In genomic region chr10:5666324-5667220, GRCh38 we compare ENCODE assay signal across 1 cellular context.
TF ChIP-seq lines count a peak whose summit lies in the region.

ASB13 (minus strand) TSS chr10:5666595; CDS start chr10:5666551, 44 bp downstream.

TF ChIP-seq in HepG2, 621 proteins besides CTCF, POLR2A, EP300 and RAD21 (continued from another document and continues in another):
- TF ChIP-seq UBTF (CRISPR knock-in tag; IDR thresholded peaks at IDR 0.05): peak; percentile 85
- no peak for TF ChIP-seq ZNF484 (CRISPR knock-in tag; IDR thresholded peaks at IDR 0.05; ENCODE audit: borderline replicate concordance, low read depth)
- TF ChIP-seq GRHL1 (CRISPR knock-in tag; conservative IDR thresholded peaks at IDR 0.05): no peak
- TF ChIP-seq EZH2 (conservative IDR thresholded peaks at IDR 0.05; ENCODE audit: low read depth, low read length): no peak
- TF ChIP-seq ATF3 (CRISPR knock-in tag; IDR thresholded peaks at IDR 0.05): no peak; the same call in 1 of the 2 replicates
- no peak for TF ChIP-seq MTF2 (CRISPR knock-in tag; IDR thresholded peaks at IDR 0.05; ENCODE audit: borderline replicate concordance)
- no peak for TF ChIP-seq ZXDC (CRISPR knock-in tag; IDR thresholded peaks at IDR 0.05)
- TF ChIP-seq XRCC5 (optimal IDR thresholded peaks at IDR 0.05; ENCODE audit: low read length): peak; percentile 35
- TF ChIP-seq ELF3 (CRISPR knock-in tag; IDR thresholded peaks at IDR 0.05): no peak
- peak; percentile 26; the same call in 1 of the 2 replicates for TF ChIP-seq NKX3-1 (CRISPR knock-in tag; IDR thresholded peaks at IDR 0.05)
- TF ChIP-seq TCF7 (IDR thresholded peaks at IDR 0.05; ENCODE audit: low read depth): no peak
- TF ChIP-seq SP4 (CRISPR knock-in tag; IDR thresholded peaks at IDR 0.05): no peak; the same call in 1 of the 2 replicates
- peak; percentile 17; the same call in 1 of the 2 replicates for TF ChIP-seq ZBTB26 (CRISPR knock-in tag; IDR thresholded peaks at IDR 0.05; ENCODE audit: borderline replicate concordance)
- no peak for TF ChIP-seq ATAD3A (CRISPR knock-in tag; IDR thresholded peaks at IDR 0.05)
- no peak for TF ChIP-seq ZNF782 (CRISPR knock-in tag; IDR thresholded peaks at IDR 0.05; ENCODE audit: borderline replicate concordance)
- TF ChIP-seq POLR2AphosphoS2 (IDR thresholded peaks at IDR 0.05; ENCODE audit: low read depth, low read length): no peak
- no peak for TF ChIP-seq MAZ (IDR thresholded peaks at IDR 0.05; ENCODE audit: borderline replicate concordance, low read depth, low read length)
- peak; percentile 55; the same call in 1 of the 2 replicates for TF ChIP-seq MAZ (CRISPR knock-in tag; IDR thresholded peaks at IDR 0.05; ENCODE audit: low read depth)
- TF ChIP-seq NR0B2 (CRISPR knock-in tag; IDR thresholded peaks at IDR 0.05): peak; percentile 77
- TF ChIP-seq PRPF4 (IDR thresholded peaks at IDR 0.05; ENCODE audit: low read depth, low read length, poor library complexity, severe bottlenecking): no peak
- TF ChIP-seq TGIF2 (CRISPR knock-in tag; IDR thresholded peaks at IDR 0.05): 0 out of 2 replicates have a peak, but pooled peaks have one; percentile 29
- no peak for TF ChIP-seq ZHX2 (IDR thresholded peaks at IDR 0.05; ENCODE audit: low read depth)
- TF ChIP-seq ZHX2 (CRISPR knock-in tag; IDR thresholded peaks at IDR 0.05; ENCODE audit: borderline replicate concordance): no peak; the same call in 1 of the 2 replicates
- no peak for TF ChIP-seq KLF13 (CRISPR knock-in tag; IDR thresholded peaks at IDR 0.05)
- no peak for TF ChIP-seq FOXM1 (CRISPR knock-in tag; IDR thresholded peaks at IDR 0.05)
- peak; percentile 39; the same call in 1 of the 2 replicates for TF ChIP-seq IRF2 (CRISPR knock-in tag; IDR thresholded peaks at IDR 0.05)
- peak; percentile 35; the same call in 1 of the 2 replicates for TF ChIP-seq ZNF292 (CRISPR knock-in tag; IDR thresholded peaks at IDR 0.05; ENCODE audit: borderline replicate concordance, low read depth)
- TF ChIP-seq TAF1 (CRISPR knock-in tag; IDR thresholded peaks at IDR 0.05): peak; percentile 9
- no peak for TF ChIP-seq SCMH1 (CRISPR knock-in tag; IDR thresholded peaks at IDR 0.05; ENCODE audit: borderline replicate concordance)
- TF ChIP-seq SOX6 (IDR thresholded peaks at IDR 0.05): no peak
- peak; percentile 46; the same call in 1 of the 2 replicates for TF ChIP-seq SOX6 (CRISPR knock-in tag; IDR thresholded peaks at IDR 0.05)
- no peak for TF ChIP-seq GPBP1L1 (CRISPR knock-in tag; IDR thresholded peaks at IDR 0.05)
- TF ChIP-seq ZBED4 (CRISPR knock-in tag; IDR thresholded peaks at IDR 0.05; ENCODE audit: borderline replicate concordance): no peak
- TF ChIP-seq ATF5 (CRISPR knock-in tag; IDR thresholded peaks at IDR 0.05; ENCODE audit: low read depth): no peak; the same call in 1 of the 2 replicates
